ENCODE assay signal across 2 cellular contexts in the genomic region with DNA sequence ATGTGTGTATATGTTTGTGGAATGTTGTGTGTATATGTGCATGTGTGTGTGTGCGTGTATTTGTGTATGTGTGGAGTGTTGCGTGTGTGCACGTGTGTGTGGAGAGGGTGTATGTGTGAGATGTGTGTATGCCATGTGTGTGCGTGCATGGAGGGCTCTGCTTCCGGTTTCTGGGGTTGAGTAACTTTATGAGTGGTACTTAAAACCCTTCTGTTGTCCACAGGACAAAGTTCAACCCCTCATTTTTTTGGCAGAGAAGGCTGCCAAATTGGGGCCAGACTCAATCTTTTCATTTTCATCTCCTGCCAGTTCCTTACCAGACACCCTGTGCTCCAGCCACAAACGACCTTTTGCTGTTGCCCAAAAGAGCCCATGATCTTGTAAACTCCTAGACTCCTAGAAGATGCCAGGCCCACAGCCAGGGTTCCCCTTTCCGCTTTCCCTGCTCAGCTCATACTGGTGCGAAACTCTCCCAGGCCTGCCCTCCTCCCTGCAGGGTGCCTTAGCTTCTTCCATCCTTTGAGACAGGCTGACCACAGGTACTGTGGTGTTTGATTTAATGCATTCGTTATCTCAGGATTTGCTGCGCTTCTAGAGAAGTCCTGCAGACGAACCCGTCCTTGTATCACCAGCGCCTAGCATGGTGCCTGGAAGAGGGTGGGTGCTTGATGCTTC.
A peak's percentile ranks its signal among the peaks of the same experiment; 100 is the strongest.
TF ChIP-seq lines count a peak whose summit lies in the region.

No MANE protein-coding gene starts in this region.

TF ChIP-seq in A549, 52 proteins besides CTCF, POLR2A, EP300 and RAD21 (continued from another document):
- TF ChIP-seq, protein P1, sequence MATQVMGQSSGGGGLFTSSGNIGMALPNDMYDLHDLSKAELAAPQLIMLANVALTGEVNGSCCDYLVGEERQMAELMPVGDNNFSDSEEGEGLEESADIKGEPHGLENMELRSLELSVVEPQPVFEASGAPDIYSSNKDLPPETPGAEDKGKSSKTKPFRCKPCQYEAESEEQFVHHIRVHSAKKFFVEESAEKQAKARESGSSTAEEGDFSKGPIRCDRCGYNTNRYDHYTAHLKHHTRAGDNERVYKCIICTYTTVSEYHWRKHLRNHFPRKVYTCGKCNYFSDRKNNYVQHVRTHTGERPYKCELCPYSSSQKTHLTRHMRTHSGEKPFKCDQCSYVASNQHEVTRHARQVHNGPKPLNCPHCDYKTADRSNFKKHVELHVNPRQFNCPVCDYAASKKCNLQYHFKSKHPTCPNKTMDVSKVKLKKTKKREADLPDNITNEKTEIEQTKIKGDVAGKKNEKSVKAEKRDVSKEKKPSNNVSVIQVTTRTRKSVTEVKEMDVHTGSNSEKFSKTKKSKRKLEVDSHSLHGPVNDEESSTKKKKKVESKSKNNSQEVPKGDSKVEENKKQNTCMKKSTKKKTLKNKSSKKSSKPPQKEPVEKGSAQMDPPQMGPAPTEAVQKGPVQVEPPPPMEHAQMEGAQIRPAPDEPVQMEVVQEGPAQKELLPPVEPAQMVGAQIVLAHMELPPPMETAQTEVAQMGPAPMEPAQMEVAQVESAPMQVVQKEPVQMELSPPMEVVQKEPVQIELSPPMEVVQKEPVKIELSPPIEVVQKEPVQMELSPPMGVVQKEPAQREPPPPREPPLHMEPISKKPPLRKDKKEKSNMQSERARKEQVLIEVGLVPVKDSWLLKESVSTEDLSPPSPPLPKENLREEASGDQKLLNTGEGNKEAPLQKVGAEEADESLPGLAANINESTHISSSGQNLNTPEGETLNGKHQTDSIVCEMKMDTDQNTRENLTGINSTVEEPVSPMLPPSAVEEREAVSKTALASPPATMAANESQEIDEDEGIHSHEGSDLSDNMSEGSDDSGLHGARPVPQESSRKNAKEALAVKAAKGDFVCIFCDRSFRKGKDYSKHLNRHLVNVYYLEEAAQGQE (IDR thresholded peaks at IDR 0.05), result no peak
- TF ChIP-seq EHF (CRISPR knock-in tag; IDR thresholded peaks at IDR 0.05) (no peak), HDAC2 (IDR thresholded peaks at IDR 0.05) (no peak), PHF8 (IDR thresholded peaks at IDR 0.05; ENCODE audit: borderline replicate concordance, low read depth) (no peak), HEYL (CRISPR knock-in tag; IDR thresholded peaks at IDR 0.05) (no peak), RNF2 (IDR thresholded peaks at IDR 0.05; ENCODE audit: borderline replicate concordance, low read depth) (no peak), PBX3 (IDR thresholded peaks at IDR 0.05) (no peak), ATOH8 (CRISPR knock-in tag; IDR thresholded peaks at IDR 0.05; ENCODE audit: low read depth) (no peak), EHMT2 (IDR thresholded peaks at IDR 0.05; ENCODE audit: low read depth) (no peak)
- TF ChIP-seq, protein P2, sequence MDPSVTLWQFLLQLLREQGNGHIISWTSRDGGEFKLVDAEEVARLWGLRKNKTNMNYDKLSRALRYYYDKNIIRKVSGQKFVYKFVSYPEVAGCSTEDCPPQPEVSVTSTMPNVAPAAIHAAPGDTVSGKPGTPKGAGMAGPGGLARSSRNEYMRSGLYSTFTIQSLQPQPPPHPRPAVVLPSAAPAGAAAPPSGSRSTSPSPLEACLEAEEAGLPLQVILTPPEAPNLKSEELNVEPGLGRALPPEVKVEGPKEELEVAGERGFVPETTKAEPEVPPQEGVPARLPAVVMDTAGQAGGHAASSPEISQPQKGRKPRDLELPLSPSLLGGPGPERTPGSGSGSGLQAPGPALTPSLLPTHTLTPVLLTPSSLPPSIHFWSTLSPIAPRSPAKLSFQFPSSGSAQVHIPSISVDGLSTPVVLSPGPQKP (IDR thresholded peaks at IDR 0.05; ENCODE audit: low read depth, low read length), result no peak
TF ChIP-seq in A549: peak in this region for 0.

TF ChIP-seq in HepG2, 621 proteins besides CTCF, POLR2A, EP300 and RAD21 (continued from another document and continues in another):
- no peak for TF ChIP-seq CSRNP2 (CRISPR knock-in tag; conservative IDR thresholded peaks at IDR 0.05; ENCODE audit: low read depth)
- TF ChIP-seq ZBTB14 (CRISPR knock-in tag; IDR thresholded peaks at IDR 0.05), result no peak
- TF ChIP-seq ZMYM2 (CRISPR knock-in tag; IDR thresholded peaks at IDR 0.05), result no peak
- no peak for TF ChIP-seq CCDC6 (CRISPR knock-in tag; IDR thresholded peaks at IDR 0.05)
- TF ChIP-seq ZNF160 (CRISPR knock-in tag; IDR thresholded peaks at IDR 0.05), result no peak
- TF ChIP-seq NCOR1 (IDR thresholded peaks at IDR 0.05; ENCODE audit: borderline replicate concordance, low read length), result no peak
- TF ChIP-seq, protein P1 (IDR thresholded peaks at IDR 0.05; ENCODE audit: borderline replicate concordance in 1 of 2, low read depth in 1 of 2, low read length in 2 of 2), result no peak
- TF ChIP-seq HNF1A (IDR thresholded peaks at IDR 0.05; ENCODE audit: low read depth), result no peak
- no peak for TF ChIP-seq HNF1A (CRISPR knock-in tag; IDR thresholded peaks at IDR 0.05; ENCODE audit: borderline replicate concordance)
- no peak for TF ChIP-seq HES4 (CRISPR knock-in tag; IDR thresholded peaks at IDR 0.05; ENCODE audit: borderline replicate concordance)
- TF ChIP-seq TARDBP (CRISPR knock-in tag; IDR thresholded peaks at IDR 0.05), result no peak
- TF ChIP-seq, protein P3, sequence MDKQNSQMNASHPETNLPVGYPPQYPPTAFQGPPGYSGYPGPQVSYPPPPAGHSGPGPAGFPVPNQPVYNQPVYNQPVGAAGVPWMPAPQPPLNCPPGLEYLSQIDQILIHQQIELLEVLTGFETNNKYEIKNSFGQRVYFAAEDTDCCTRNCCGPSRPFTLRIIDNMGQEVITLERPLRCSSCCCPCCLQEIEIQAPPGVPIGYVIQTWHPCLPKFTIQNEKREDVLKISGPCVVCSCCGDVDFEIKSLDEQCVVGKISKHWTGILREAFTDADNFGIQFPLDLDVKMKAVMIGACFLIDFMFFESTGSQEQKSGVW (CRISPR knock-in tag; IDR thresholded peaks at IDR 0.05; ENCODE audit: borderline replicate concordance), result no peak
- TF ChIP-seq ZNF138 (CRISPR knock-in tag; IDR thresholded peaks at IDR 0.05; ENCODE audit: low read depth), result no peak
- TF ChIP-seq PAF1 (CRISPR knock-in tag; IDR thresholded peaks at IDR 0.05), result no peak
- TF ChIP-seq FOXM1 (CRISPR knock-in tag; IDR thresholded peaks at IDR 0.05), result no peak
- 0 out of 2 replicates have a peak, but pooled peaks have one; percentile 18 for TF ChIP-seq ZNF431 (CRISPR knock-in tag; IDR thresholded peaks at IDR 0.05; ENCODE audit: borderline replicate concordance, low read depth)
- TF ChIP-seq ATF3 (CRISPR knock-in tag; IDR thresholded peaks at IDR 0.05), result no peak
- no peak for TF ChIP-seq ZNF101 (CRISPR knock-in tag; IDR thresholded peaks at IDR 0.05; ENCODE audit: borderline replicate concordance, low read depth)
- no peak for TF ChIP-seq FOXK2 (IDR thresholded peaks at IDR 0.05)
- 0 out of 2 replicates have a peak, but pooled peaks have one; percentile 12 for TF ChIP-seq SP4 (CRISPR knock-in tag; IDR thresholded peaks at IDR 0.05)
- TF ChIP-seq NBN (conservative IDR thresholded peaks at IDR 0.05), result peak; percentile 83; the same call in 1 of the 2 replicates
- 0 out of 2 replicates have a peak, but pooled peaks have one; percentile 32 for TF ChIP-seq HNF4A (CRISPR knock-in tag; IDR thresholded peaks at IDR 0.05)
- peak; percentile 45 for TF ChIP-seq RBM22 (optimal IDR thresholded peaks at IDR 0.05; ENCODE audit: low read length)
- TF ChIP-seq ZNF296 (CRISPR knock-in tag; conservative IDR thresholded peaks at IDR 0.05), result 0 out of 2 replicates have a peak, but pooled peaks have one; percentile 25
- TF ChIP-seq ZNF776 (CRISPR knock-in tag; IDR thresholded peaks at IDR 0.05), result no peak
- TF ChIP-seq, protein P4, sequence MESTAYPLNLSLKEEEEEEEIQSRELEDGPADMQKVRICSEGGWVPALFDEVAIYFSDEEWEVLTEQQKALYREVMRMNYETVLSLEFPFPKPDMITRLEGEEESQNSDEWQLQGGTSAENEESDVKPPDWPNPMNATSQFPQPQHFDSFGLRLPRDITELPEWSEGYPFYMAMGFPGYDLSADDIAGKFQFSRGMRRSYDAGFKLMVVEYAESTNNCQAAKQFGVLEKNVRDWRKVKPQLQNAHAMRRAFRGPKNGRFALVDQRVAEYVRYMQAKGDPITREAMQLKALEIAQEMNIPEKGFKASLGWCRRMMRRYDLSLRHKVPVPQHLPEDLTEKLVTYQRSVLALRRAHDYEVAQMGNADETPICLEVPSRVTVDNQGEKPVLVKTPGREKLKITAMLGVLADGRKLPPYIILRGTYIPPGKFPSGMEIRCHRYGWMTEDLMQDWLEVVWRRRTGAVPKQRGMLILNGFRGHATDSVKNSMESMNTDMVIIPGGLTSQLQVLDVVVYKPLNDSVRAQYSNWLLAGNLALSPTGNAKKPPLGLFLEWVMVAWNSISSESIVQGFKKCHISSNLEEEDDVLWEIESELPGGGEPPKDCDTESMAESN (CRISPR knock-in tag; conservative IDR thresholded peaks at IDR 0.05), result no peak
